10 cellular contexts compared by ENCODE assay signal in genomic region chr11:8122173-8122572, GRCh38. TPM values are rescaled to one million over a fixed set of nuclear protein-coding genes. Genes with fewer than 3 reads are reported as not detected.
"Had no signal": no experiment of that assay in that cellular context is flagged by ENCODE, and none has a peak within 500 bp of the region (broad histone marks: within the 10 kb centered on the region; RNA-seq: fewer than 3 reads in every experiment).

No MANE protein-coding gene starts in this region.

- H3K9me3 Mint-ChIP-seq: HFFc6 had no signal

- H3K4me3 ChIP-seq: HAP-1 had no signal

- H3K4me1 Mint-ChIP-seq: IgD-negative memory B cell had no signal

- H3K36me3 ChIP-seq: HAP-1 had no signal

- H3K27me3 Mint-ChIP-seq: IgD-negative memory B cell had no signal

- H3K9me3 ChIP-seq: HAP-1 had no signal

- H3K4me3 Mint-ChIP-seq: HFFc6, IgD-negative memory B cell had no signal

- H3K27ac ChIP-seq: HL-60, KMS-11 had no signal

- DNase-seq: GOT3, H7, HFFc6, Karpas-422 had no signal

- ATAC-seq: HCT116 had no signal

- H3K4me1 ChIP-seq: HAP-1 had no signal

- H3K4me2 ChIP-seq: KMS-11 had no signal

- H3K9ac ChIP-seq: KMS-11 had no signal

- H3K27ac Mint-ChIP-seq: HFFc6 had no signal

RNA-seq across cellular contexts. Expression of gene TUB, which starts 41.2 kb away (rescaled TPM):
- polyA plus RNA-seq: IgD-negative memory B cell had no signal

RNA-seq across cellular contexts. Expression of gene RIC3, which starts 46.7 kb away (rescaled TPM):
- total RNA-seq: HFFc6, HT1080 had no signal
